ENCODE assay signal across 1 cellular context in genomic region chr12:131603106-131604033, GRCh38.
TF ChIP-seq lines count a peak whose summit lies in the region.

No MANE protein-coding gene starts in this region.

TF ChIP-seq in SK-N-SH treated with all-trans-retinoic acid at 6 μM for 48 hours, 23 proteins besides CTCF, POLR2A, EP300 and RAD21 (continued from another document):
- TF ChIP-seq POU6F1 (CRISPR knock-in tag; IDR thresholded peaks at IDR 0.05; ENCODE audit: borderline replicate concordance, low read depth) (no peak), TSHZ2 (CRISPR knock-in tag; IDR thresholded peaks at IDR 0.05) (no peak), ZC3H10 (CRISPR knock-in tag; IDR thresholded peaks at IDR 0.05) (no peak), PPARA (CRISPR knock-in tag; IDR thresholded peaks at IDR 0.05; ENCODE audit: borderline replicate concordance) (no peak), TOX (CRISPR knock-in tag; IDR thresholded peaks at IDR 0.05; ENCODE audit: borderline replicate concordance) (no peak), ARNTL (CRISPR knock-in tag; IDR thresholded peaks at IDR 0.05; ENCODE audit: borderline replicate concordance, low read depth) (no peak), GLIS3 (CRISPR knock-in tag; IDR thresholded peaks at IDR 0.05) (no peak)
